13 cellular contexts compared by ENCODE assay signal in the genomic region with DNA sequence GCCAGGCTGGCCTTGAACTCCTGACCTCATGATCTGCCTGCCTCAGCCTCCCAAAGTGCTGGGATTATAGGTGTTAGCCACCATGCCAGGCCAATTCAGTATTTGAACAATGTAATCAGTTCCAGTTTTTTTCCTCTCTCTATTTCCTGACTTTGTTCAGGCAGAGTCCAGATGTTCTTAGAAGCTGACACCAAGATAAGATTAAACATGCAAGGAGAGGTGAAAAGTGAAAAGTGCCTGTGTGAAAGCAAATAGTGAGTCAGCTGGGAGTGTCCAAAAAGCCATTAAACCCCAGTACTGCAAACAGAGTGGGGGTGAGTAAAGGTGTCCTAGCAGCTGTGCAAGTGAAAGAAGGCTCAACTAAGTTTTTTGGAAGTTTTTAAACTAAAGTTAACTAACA.
DNase-seq lines count a peak whose midpoint lies in the region; ATAC-seq and TF ChIP-seq lines count a peak whose summit lies in the region.
"Had no signal": no experiment of that assay in that cellular context is flagged by ENCODE, and none has a peak within 500 bp of the region (broad histone marks: within the 10 kb centered on the region; RNA-seq: fewer than 3 reads in every experiment).

No MANE protein-coding gene starts in this region.

- H3K9ac ChIP-seq in mammary epithelial cell (ENCODE audit: insufficient read depth, low read length) = no peak overlapping the region

- peak; percentile 48 for ATAC-seq in GM19468 (IDR thresholded peaks at IDR 0.05; ENCODE audit: extremely low read depth, unreplicated experiment)
- ATAC-seq in HG03108 (IDR thresholded peaks at IDR 0.05; ENCODE audit: unreplicated experiment) = peak; percentile 66

- DNase-seq in Caki2 (ENCODE audit: low read depth) (peak; percentile 39), mammary epithelial cell (peak; percentile 12), NCI-H2029 treated with DMSO at 0.1 percent for 48 hours (lab: John Stamatoyannopoulos, UW) (no peak), UCSD-AML1 (lab: John Stamatoyannopoulos, UW; ENCODE audit: unreplicated experiment) (no peak)
- DNase-seq in stimulated activated CD4-positive, alpha-beta T cell treated with anti-CD3 and anti-CD28 coated beads, Interleukin-1b, Interleukin-23, amount 100 ng/mL, for 48 hours = no peak
- no peak for DNase-seq in activated CD4-positive, alpha-beta T cell treated with anti-CD3 and anti-CD28 coated beads, Interleukin-2, amount 50 U/mL, for 4 hours
- DNase-seq: activated CD8-positive, alpha-beta memory T cell treated with anti-CD3 and anti-CD28 coated beads for 24 hours; activated naive CD4-positive, alpha-beta T cell treated with Interleukin-2 at 50 U/mL for 16 hours; DMS153; upper lobe of left lung had no signal

- no TSS peak for BruUV-seq in mammary epithelial cell (replicated peaks; lab: Mats Ljungman, UMichigan)

- H3K27ac ChIP-seq in mammary epithelial cell (ENCODE audit: insufficient read depth, low read depth, low read length) = no peak overlapping the region
- H3K27ac ChIP-seq: cardiac muscle cell, upper lobe of left lung had no signal

- no peaks in the 10 kb centered on the region for H3K9me3 ChIP-seq in mammary epithelial cell (replicated peaks; ENCODE audit: insufficient read depth, low read length)
- H3K9me3 ChIP-seq: upper lobe of left lung had no signal

- dilution Hi-C loops in mammary epithelial cell (cut with HindIII; ENCODE audit: low sequenced_read_pairs) = no loop called here

- no peak overlapping the region for H2AFZ ChIP-seq in mammary epithelial cell (ENCODE audit: low read depth, low read length)

- H3K4me3 ChIP-seq in mammary epithelial cell (replicated peaks in 1 of 3; ENCODE audit: insufficient read depth in 1 of 3, low read depth in 2 of 3, low read length in 3 of 3) = no peak overlapping the region
- H3K4me3 ChIP-seq: cardiac muscle cell, upper lobe of left lung had no signal

- no peaks in the 10 kb centered on the region for H3K36me3 ChIP-seq in mammary epithelial cell (ENCODE audit: insufficient read depth, low read length)
- H3K36me3 ChIP-seq: cardiac muscle cell, upper lobe of left lung had no signal

- intact Hi-C loops in mammary epithelial cell (cut with micrococcal nuclease) = no loop called here

- H4K20me1 ChIP-seq in mammary epithelial cell (ENCODE audit: insufficient read depth, low read length) = no peaks in the 10 kb centered on the region

- in situ Hi-C loops in Caki2 (cut with HindIII; ENCODE audit: low pct_unique_long_range_greater_than_20kb, low sequenced_read_pairs) = no loop called here
- in situ Hi-C loops in mammary epithelial cell (cut with MboI; ENCODE audit: low sequenced_read_pairs in 2 of 2) = no loop called here

- TF ChIP-seq CTCF in mammary epithelial cell (conservative IDR thresholded peaks at IDR 0.05 in 1 of 2, IDR thresholded peaks at IDR 0.05 in 1 of 2; ENCODE audit: extremely low read depth in 1 of 2, insufficient read depth in 1 of 2, low read depth in 1 of 2, low read length in 2 of 2) = no peak

- CTCF ChIA-PET in mammary epithelial cell (lab: Charles Lee; ENCODE audit: low non-redundant PET) = no interaction called here

- no peaks in the 10 kb centered on the region for H3K4me1 ChIP-seq in mammary epithelial cell (ENCODE audit: insufficient read depth, low read length)
- H3K4me1 ChIP-seq: upper lobe of left lung had no signal

- no peaks in the 10 kb centered on the region for H3K27me3 ChIP-seq in mammary epithelial cell (ENCODE audit: insufficient read depth, low read length)
- H3K27me3 ChIP-seq: upper lobe of left lung had no signal

- H3K79me2 ChIP-seq in mammary epithelial cell (ENCODE audit: insufficient read depth, low read length) = no peaks in the 10 kb centered on the region

- no peak overlapping the region for H3K4me2 ChIP-seq in mammary epithelial cell (ENCODE audit: insufficient read depth, low read depth, low read length)

Comparison
In these comparisons a context has a peak if more than half of its experiments do, and no peak if none do; other contexts are left out.
1. DNase-seq: peak in Caki2 (single experiment) and mammary epithelial cell (single experiment); none in stimulated activated CD4-positive, alpha-beta T cell treated with anti-CD3 and anti-CD28 coated beads, Interleukin-1b, Interleukin-23, amount 100 ng/mL, for 48 hours (single experiment), activated CD4-positive, alpha-beta T cell treated with anti-CD3 and anti-CD28 coated beads, Interleukin-2, amount 50 U/mL, for 4 hours (0 of 2), NCI-H2029 treated with DMSO at 0.1 percent for 48 hours (single experiment) and UCSD-AML1 (single experiment).